In genomic region chr4:174714393-174715211, GRCh38 we compare ENCODE assay signal across 1 cellular context.
TF ChIP-seq lines count a peak whose summit lies in the region.

No MANE protein-coding gene starts in this region.

TF ChIP-seq in K562, 482 proteins besides CTCF, POLR2A, EP300 and RAD21 (continued from another document):
- TF ChIP-seq HDAC8 (tag; IDR thresholded peaks at IDR 0.05) (no peak), EP400 (IDR thresholded peaks at IDR 0.05) (peak; percentile 7; the same call in 1 of the 2 replicates), CREM (IDR thresholded peaks at IDR 0.05; ENCODE audit: low read depth) (0 out of 2 replicates have a peak, but pooled peaks have one; percentile 20), L3MBTL2 (IDR thresholded peaks at IDR 0.05) (0 out of 2 replicates have a peak, but pooled peaks have one; percentile 15), MAZ (CRISPR knock-in tag; conservative IDR thresholded peaks at IDR 0.05 in 1 of 2, IDR thresholded peaks at IDR 0.05 in 1 of 2) (peak in 1 of 2 experiments; percentile 63; a peak in 2 of 4 replicates), TFAP4 (CRISPR knock-in tag; IDR thresholded peaks at IDR 0.05; ENCODE audit: borderline replicate concordance) (no peak), JUND (IDR thresholded peaks at IDR 0.05; ENCODE audit: borderline replicate concordance, low read depth, low read length) (0 out of 2 replicates have a peak, but pooled peaks have one; percentile 19), JUND (tag; IDR thresholded peaks at IDR 0.05; ENCODE audit: borderline replicate concordance, low read depth, low read length) (no peak), ARID1B (IDR thresholded peaks at IDR 0.05) (no peak; the same call in 1 of the 2 replicates), HOXB6 (CRISPR knock-in tag; IDR thresholded peaks at IDR 0.05; ENCODE audit: borderline replicate concordance) (no peak), CBFA2T3 (IDR thresholded peaks at IDR 0.05) (0 out of 2 replicates have a peak, but pooled peaks have one; percentile 7), CBX3 (IDR thresholded peaks at IDR 0.05; ENCODE audit: borderline replicate concordance in 1 of 2, low read length in 2 of 2) (peak in 1 of 2 experiments; percentile 60; a peak in 1 of 3 replicates), BRD9 (IDR thresholded peaks at IDR 0.05; ENCODE audit: low read depth, partially characterized antibody) (peak; percentile 33), SOX6 (IDR thresholded peaks at IDR 0.05) (no peak), PKNOX1 (IDR thresholded peaks at IDR 0.05) (peak; percentile 68), ELF1 (tag; IDR thresholded peaks at IDR 0.05) (0 out of 2 replicates have a peak, but pooled peaks have one; percentile 27), MEIS2 (IDR thresholded peaks at IDR 0.05; ENCODE audit: partially characterized antibody) (peak; percentile 67), TEAD1 (CRISPR knock-in tag; IDR thresholded peaks at IDR 0.05) (no peak), VEZF1 (CRISPR knock-in tag; IDR thresholded peaks at IDR 0.05) (peak; percentile 89), SMC3 (conservative IDR thresholded peaks at IDR 0.05; ENCODE audit: insufficient read depth, low read depth, low read length) (peak; percentile 70), HSF4 (CRISPR knock-in tag; IDR thresholded peaks at IDR 0.05; ENCODE audit: borderline replicate concordance) (no peak), FOSL1 (tag; conservative IDR thresholded peaks at IDR 0.05) (peak; percentile 37; the same call in 1 of the 2 replicates), HMGXB4 (CRISPR knock-in tag; IDR thresholded peaks at IDR 0.05) (no peak), FOXM1 (IDR thresholded peaks at IDR 0.05; ENCODE audit: low read depth) (0 out of 2 replicates have a peak, but pooled peaks have one; percentile 6), FOXM1 (CRISPR knock-in tag; IDR thresholded peaks at IDR 0.05; ENCODE audit: low read depth) (no peak)
